ENCODE assay signal across 16 cellular contexts in the genomic region with DNA sequence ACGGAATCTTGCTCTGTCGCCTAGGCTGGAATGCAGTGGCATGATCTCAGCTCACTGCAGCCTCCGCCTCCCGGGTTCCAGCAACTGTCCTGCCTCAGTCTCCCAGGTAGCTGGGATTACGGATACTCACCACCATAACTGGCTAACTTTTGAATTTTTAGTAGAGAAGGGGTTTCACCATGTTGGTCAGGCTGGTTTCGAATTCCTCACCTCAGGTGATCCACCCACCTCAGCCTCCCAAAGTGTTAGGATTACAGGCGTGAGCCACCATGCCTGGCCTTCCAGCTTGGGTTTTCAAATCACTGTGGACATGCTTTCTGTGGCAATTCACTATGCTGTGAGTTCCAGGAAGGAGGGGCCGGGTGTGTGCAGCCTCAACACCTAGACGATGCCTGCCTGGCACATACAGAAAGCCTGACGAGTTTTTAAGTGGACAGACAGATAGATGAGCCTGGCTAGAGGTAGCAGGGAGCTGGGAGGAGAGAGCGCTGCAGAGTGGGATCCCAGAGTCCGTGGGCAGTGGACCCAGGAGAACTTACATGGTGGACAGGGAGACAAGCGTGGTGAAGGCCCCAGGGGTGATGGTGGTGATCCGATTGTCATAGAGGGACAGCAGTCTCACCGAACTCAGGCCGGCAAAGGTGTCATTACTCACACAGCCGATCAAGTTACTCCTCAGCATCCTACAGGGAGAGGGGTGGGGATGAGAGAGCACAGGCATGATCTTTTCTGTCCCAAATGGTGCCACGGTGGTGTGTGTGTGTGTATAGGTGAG.
DNase-seq lines count a peak whose midpoint lies in the region; ATAC-seq, FAIRE-seq and TF ChIP-seq lines count a peak whose summit lies in the region.
"Had no signal": no experiment of that assay in that cellular context is flagged by ENCODE, and none has a peak within 500 bp of the region (broad histone marks: within the 10 kb centered on the region; RNA-seq: fewer than 3 reads in every experiment).

No MANE protein-coding gene starts in this region.

- peaks cover 0 to 3% (median 1%) of the 10 kb centered on the region in 4 experiments; a peak in 1 of 7 replicates for H3K4me1 ChIP-seq in H1 (replicated peaks in 1 of 4; ENCODE audit: control insufficient read depth in 3 of 4, insufficient read depth in 4 of 4, low read length in 3 of 4)
- H3K4me1 ChIP-seq: Caco-2 had no signal

- H4K5ac ChIP-seq in H1 (ENCODE audit: insufficient read length, low read depth, low read length) = no peak overlapping the region

- H3K4me2 ChIP-seq in H1 (ENCODE audit: insufficient read depth in 1 of 2, low read depth in 2 of 2, low read length in 2 of 2) = no peak overlapping the region

- no peak for ATAC-seq in GM18867 (IDR thresholded peaks at IDR 0.05; ENCODE audit: unreplicated experiment)
- ATAC-seq: CD8-positive, alpha-beta T cell; HepG2 had no signal

- no peak overlapping the region for H4K8ac ChIP-seq in H1 (ENCODE audit: extremely low read depth, insufficient read depth, low read length)

- no peak overlapping the region for H2BK5ac ChIP-seq in H1 (ENCODE audit: low read depth, low read length)

- H3K56ac ChIP-seq in H1 (replicated peaks; ENCODE audit: insufficient read length, low read depth, low read length) = no peak overlapping the region

- POLR2A ChIA-PET in H1 (lab: Charles Lee; ENCODE audit: partially characterized antibody) = no interaction called here

- no peak overlapping the region for H2AFZ ChIP-seq in H1 (ENCODE audit: low read length)

- H4K91ac ChIP-seq in H1 (replicated peaks; ENCODE audit: insufficient read length, low read length) = no peak overlapping the region

- H3K23me2 ChIP-seq in H1 (ENCODE audit: low read depth, low read length) = no peaks in the 10 kb centered on the region

- H3K18ac ChIP-seq in H1 (ENCODE audit: extremely low read depth, low read length) = no peak overlapping the region

- H3K36me3 ChIP-seq in H1 (ENCODE audit: control insufficient read depth in 2 of 4, insufficient read depth in 4 of 4, low read length in 3 of 4) = no peaks in the 10 kb centered on the region
- H3K36me3 ChIP-seq: HAP-1 had no signal

- CTCF ChIA-PET in H1 (lab: Charles Lee; ENCODE audit: partially characterized antibody) = interaction anchor here (0.6 to 2.4 kb wide), 8 partner anchors 9 to 1698 kb away, joined by 3 to 9 read pairs (median 4); no protein-coding TSS in a partner anchor

- H3K27me3 ChIP-seq in H1 (replicated peaks in 1 of 4; ENCODE audit: control insufficient read depth in 3 of 4, extremely low read depth in 1 of 4, insufficient read depth in 3 of 4, low read length in 3 of 4) = peaks cover 0 to under 1% (median 0%) of the 10 kb centered on the region in 4 experiments; a peak in 1 of 7 replicates

- 90% methylated on average over 15 of the region's 18 CpGs; no CpG with 5 or more reads in 1 of the 2 experiments for WGBS in H1 (ENCODE audit: extremely low coverage in 1 of 2, insufficient coverage in 1 of 2, insufficient read length in 1 of 2, insufficient replicate concordance in 2 of 2, low coverage in 1 of 2, low lambda C conversion rate in 2 of 2, missing lambda C conversion rate in 1 of 2), 2 experiments

- no peak overlapping the region for H2BK15ac ChIP-seq in H1 (ENCODE audit: low read length)

- no peak for TF ChIP-seq CTCF in H1 (IDR thresholded peaks at IDR 0.05; ENCODE audit: control extremely low read depth in 1 of 3, insufficient read depth in 1 of 3, low read depth in 1 of 3, low read length in 3 of 3)

- no peak overlapping the region for H3K4me3 ChIP-seq in H1 (ENCODE audit: extremely low read depth in 1 of 4, insufficient read depth in 2 of 4, low read depth in 3 of 4, low read length in 4 of 4)
- H3K4me3 ChIP-seq: HAP-1 had no signal

- peak overlapping the region; percentile 9; the same call in 1 of the 2 replicates for H2BK20ac ChIP-seq in H1 (ENCODE audit: low read length)

- no peak overlapping the region for H3K23ac ChIP-seq in H1 (ENCODE audit: insufficient read length)

- H3K14ac ChIP-seq in H1 (ENCODE audit: insufficient read length) = no peak overlapping the region

- no peak overlapping the region for H2AK5ac ChIP-seq in H1 (ENCODE audit: low read depth, low read length)

- H4K20me1 ChIP-seq in H1 (replicated peaks in 1 of 2; ENCODE audit: control insufficient read depth in 1 of 2, insufficient read depth in 2 of 2, low read length in 2 of 2) = no peaks in the 10 kb centered on the region

- no peak overlapping the region for H3K27ac ChIP-seq in H1 (ENCODE audit: low read depth, low read length)
- H3K27ac ChIP-seq: 22Rv1 had no signal

- H3K9me3 ChIP-seq in H1 (ENCODE audit: insufficient read depth in 2 of 2, low read depth in 1 of 2, low read length in 1 of 2) = no peaks in the 10 kb centered on the region
- H3K9me3 ChIP-seq: Caco-2, HAP-1 had no signal

- DNase-seq in activated CD8-positive, alpha-beta memory T cell treated with anti-CD3 and anti-CD28 coated beads for 24 hours = peak; percentile 48
- DNase-seq in activated CD8-positive, alpha-beta memory T cell treated with anti-CD3 and anti-CD28 coated beads, Interleukin-2, amount 50 U/mL, for 4 hours = no peak
- no peak for DNase-seq in H1 (ENCODE audit: low read depth in 1 of 2, low spot score in 2 of 2)
- DNase-seq in mesenteric fat pad (ENCODE audit: low spot score) = peak; percentile 57
- peak; percentile 32 for DNase-seq in ureter (ENCODE audit: low spot score)
- DNase-seq in T-helper 9 cell = no peak
- DNase-seq in GDM1 (lab: John Stamatoyannopoulos, UW) = no peak
- DNase-seq: Caco-2; CD8-positive, alpha-beta T cell; DMS53; GOT3 had no signal

- no peak overlapping the region for H2BK120ac ChIP-seq in H1 (replicated peaks; ENCODE audit: low read depth, low read length)

- no peak for TF ChIP-seq EP300 in H1 (IDR thresholded peaks at IDR 0.05; ENCODE audit: borderline replicate concordance in 1 of 2, low read depth in 2 of 2, low read length in 2 of 2)

- TF ChIP-seq RAD21 in H1 (IDR thresholded peaks at IDR 0.05 in 1 of 2, conservative IDR thresholded peaks at IDR 0.05 in 1 of 2; ENCODE audit: low read depth in 2 of 2, low read length in 2 of 2) = no peak

- no peak overlapping the region for H3K4ac ChIP-seq in H1 (replicated peaks; ENCODE audit: insufficient read length, low read depth, low read length)

- no peaks in the 10 kb centered on the region for H3K79me1 ChIP-seq in H1 (ENCODE audit: low read depth, low read length)

- no peak for TF ChIP-seq POLR2A in H1 (IDR thresholded peaks at IDR 0.05; ENCODE audit: control extremely low read depth in 1 of 2, low read depth in 2 of 2, low read length in 2 of 2)

- no peak overlapping the region for H2BK12ac ChIP-seq in H1 (ENCODE audit: low read depth, low read length)

- no peak overlapping the region for H3K9ac ChIP-seq in H1 (replicated peaks in 1 of 4; ENCODE audit: extremely low read depth in 1 of 4, low read depth in 3 of 4, low read length in 3 of 4)

- no peak for FAIRE-seq in H1 (lab: Jason Lieb, UNC)
- FAIRE-seq: HepG2, HTR-8/SVneo had no signal

- no peaks in the 10 kb centered on the region for H3K79me2 ChIP-seq in H1 (ENCODE audit: control insufficient read depth in 1 of 2, insufficient read depth in 2 of 2, low read length in 2 of 2)

TF ChIP-seq in H1, 55 proteins besides CTCF, POLR2A, EP300 and RAD21:
- no peak for TF ChIP-seq POLR2AphosphoS5 (IDR thresholded peaks at IDR 0.05; ENCODE audit: low read depth, low read length)
- no peak for TF ChIP-seq SAP30 (IDR thresholded peaks at IDR 0.05; ENCODE audit: insufficient read depth, insufficient replicate concordance, low read length)
- no peak for TF ChIP-seq MAFK (IDR thresholded peaks at IDR 0.05; ENCODE audit: low read depth, low read length)
TF ChIP-seq in H1: peak in this region for 0.

Comparison
In these comparisons a context has a peak if more than half of its experiments do, and no peak if none do; other contexts are left out.
1. DNase-seq: peak in activated CD8-positive, alpha-beta memory T cell treated with anti-CD3 and anti-CD28 coated beads for 24 hours (single experiment), mesenteric fat pad (single experiment) and ureter (single experiment); none in activated CD8-positive, alpha-beta memory T cell treated with anti-CD3 and anti-CD28 coated beads, Interleukin-2, amount 50 U/mL, for 4 hours (single experiment), H1 (0 of 2), T-helper 9 cell (single experiment) and GDM1 (single experiment).